ENCODE assay signal across 19 cellular contexts in genomic region chr15:89666858-89667705, GRCh38. TPM values are rescaled to one million over a fixed set of nuclear protein-coding genes. Genes with fewer than 3 reads are reported as not detected.
"Had no signal": no experiment of that assay in that cellular context is flagged by ENCODE, and none has a peak within 500 bp of the region (broad histone marks: within the 10 kb centered on the region; RNA-seq: fewer than 3 reads in every experiment).

No MANE protein-coding gene starts in this region.

- ATAC-seq: activated CD4-positive, alpha-beta T cell treated with anti-CD3 and anti-CD28 coated beads for 36 hours; effector memory CD8-positive, alpha-beta T cell had no signal

- DNase-seq: activated CD4-positive, alpha-beta memory T cell treated with anti-CD3 and anti-CD28 coated beads for 36 hours; activated CD4-positive, alpha-beta T cell treated with anti-CD3 and anti-CD28 coated beads for 36 hours; activated effector memory CD4-positive, alpha-beta T cell treated with Interleukin-2 at 50 U/mL for 16 hours; activated T-cell treated with anti-CD3 and anti-CD28 coated beads, Interleukin-2, amount 50 U/mL, for 24 hours; anterior cingulate cortex; dermis blood vessel endothelial cell; effector memory CD8-positive, alpha-beta T cell; heart right ventricle; lower lobe of right lung; naive B cell; retina; stimulated activated CD4-positive, alpha-beta T cell treated with anti-CD3 and anti-CD28 coated beads, Interleukin-15, amount 100 ng/mL, for 24 hours; stimulated activated CD4-positive, alpha-beta T cell treated with anti-CD3 and anti-CD28 coated beads, Interleukin-4, amount 100 ng/mL, for 1 hour; stimulated activated naive B cell treated with anti-CD40 and anti-IgM and Interleukin-4, amounts not matched to agents 10 μg/mL and 1 μg/mL and 100 μg/mL, for 72 hours; transverse colon had no signal

- H3K9me3 Mint-ChIP-seq: activated CD4-positive, alpha-beta memory T cell treated with anti-CD3 and anti-CD28 coated beads for 36 hours; activated T-cell treated with anti-CD3 and anti-CD28 coated beads, Interleukin-2, amount 50 U/mL, for 24 hours; effector memory CD8-positive, alpha-beta T cell; stimulated activated naive B cell treated with anti-CD40 and anti-IgM and Interleukin-4, amounts not matched to agents 10 μg/mL and 1 μg/mL and 100 μg/mL, for 72 hours had no signal

- H3K36me3 Mint-ChIP-seq: activated CD4-positive, alpha-beta memory T cell treated with anti-CD3 and anti-CD28 coated beads for 36 hours; activated naive CD8-positive, alpha-beta T cell; naive B cell; stimulated activated naive B cell treated with anti-CD40 and anti-IgM and Interleukin-4, amounts not matched to agents 10 μg/mL and 1 μg/mL and 100 μg/mL, for 72 hours had no signal

- H3K36me3 ChIP-seq: heart right ventricle, lower lobe of right lung, transverse colon had no signal

- H3K4me3 Mint-ChIP-seq: activated CD4-positive, alpha-beta memory T cell treated with anti-CD3 and anti-CD28 coated beads for 36 hours; activated CD4-positive, alpha-beta T cell treated with anti-CD3 and anti-CD28 coated beads for 36 hours; activated naive CD8-positive, alpha-beta T cell; activated T-cell treated with anti-CD3 and anti-CD28 coated beads, Interleukin-2, amount 50 U/mL, for 24 hours; stimulated activated naive B cell treated with anti-CD40 and anti-IgM and Interleukin-4, amounts not matched to agents 10 μg/mL and 1 μg/mL and 100 μg/mL, for 72 hours had no signal

- H3K27ac ChIP-seq: epithelial cell of prostate had no signal

- H3K27ac Mint-ChIP-seq: activated CD4-positive, alpha-beta memory T cell treated with anti-CD3 and anti-CD28 coated beads for 36 hours; activated CD4-positive, alpha-beta T cell treated with anti-CD3 and anti-CD28 coated beads for 36 hours; activated naive CD8-positive, alpha-beta T cell; activated T-cell treated with anti-CD3 and anti-CD28 coated beads, Interleukin-2, amount 50 U/mL, for 24 hours; effector memory CD8-positive, alpha-beta T cell; naive B cell; stimulated activated naive B cell treated with anti-CD40 and anti-IgM and Interleukin-4, amounts not matched to agents 10 μg/mL and 1 μg/mL and 100 μg/mL, for 72 hours had no signal

- H3K9me3 ChIP-seq: heart right ventricle, lower lobe of right lung, transverse colon had no signal

- H3K27me3 ChIP-seq: transverse colon had no signal

- H3K4me3 ChIP-seq: heart right ventricle, lower lobe of right lung, skin epidermis, transverse colon had no signal

RNA-seq across cellular contexts. Expression of gene WDR93, which starts 23.5 kb away (rescaled TPM):
- total RNA-seq: activated CD4-positive, alpha-beta memory T cell treated with anti-CD3 and anti-CD28 coated beads for 36 hours; activated CD4-positive, alpha-beta T cell treated with anti-CD3 and anti-CD28 coated beads for 36 hours; dermis blood vessel endothelial cell; mononuclear cell; transverse colon had no signal
